ENCODE assay signal across 10 cellular contexts in the genomic region with DNA sequence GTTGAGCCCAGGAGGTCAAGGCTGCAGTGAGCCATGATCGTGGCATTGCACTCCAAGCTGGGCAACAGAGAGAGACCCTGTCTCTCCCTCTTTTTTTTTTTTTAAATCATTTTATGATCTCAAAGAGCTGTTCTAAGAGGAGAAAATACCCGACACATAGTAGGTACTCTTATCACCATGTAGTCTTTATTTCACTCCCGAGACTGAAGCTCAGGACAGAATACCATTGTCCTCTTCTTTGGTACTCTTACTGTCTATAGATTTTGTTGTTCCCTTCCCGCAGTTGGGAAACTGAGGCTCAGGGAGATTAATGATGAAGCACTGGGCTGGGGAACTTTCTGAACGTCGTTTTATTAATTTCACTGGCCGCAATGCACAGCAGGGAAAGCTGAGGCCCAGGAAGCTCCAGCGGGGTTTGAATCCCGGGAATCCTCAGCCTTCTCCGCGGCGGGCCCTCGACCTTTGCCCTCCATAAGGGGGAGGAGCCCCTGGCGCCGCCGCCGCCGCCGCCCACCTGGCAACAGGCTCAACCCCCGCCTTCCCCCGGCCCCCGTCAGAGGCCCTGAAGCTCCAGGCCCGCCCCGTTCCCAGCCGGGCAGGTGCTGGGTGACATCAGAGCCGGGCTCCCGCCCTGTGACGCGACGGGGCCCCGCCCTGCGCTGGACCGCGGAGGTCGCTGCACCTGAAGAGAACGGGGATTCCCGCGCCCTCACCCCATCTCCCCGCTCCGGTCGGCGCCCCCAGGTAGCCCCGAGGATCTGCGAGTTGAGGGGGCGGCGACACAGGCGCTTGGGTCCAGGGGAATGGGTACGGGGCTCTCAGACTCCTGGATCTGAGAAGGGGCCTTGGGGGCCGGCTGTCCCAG. TPM values are rescaled to one million over a fixed set of nuclear protein-coding genes. Genes with fewer than 3 reads are reported as not detected.
A peak's percentile ranks its signal among the peaks of the same experiment; 100 is the strongest.
DNase-seq lines count a peak whose midpoint lies in the region; ATAC-seq and TF ChIP-seq lines count a peak whose summit lies in the region.
"Had no signal": no experiment of that assay in that cellular context is flagged by ENCODE, and none has a peak within 500 bp of the region (broad histone marks: within the 10 kb centered on the region; RNA-seq: fewer than 3 reads in every experiment).

No MANE protein-coding gene starts in this region.

- no peak overlapping the region for H3K14ac ChIP-seq in trophoblast cell (ENCODE audit: low read length)

- peak overlapping the region; percentile 57 for H3K4me2 ChIP-seq in trophoblast cell (ENCODE audit: low read length)

- H3K27me3 ChIP-seq in trophoblast cell (ENCODE audit: insufficient read depth, low read length): no peaks in the 10 kb centered on the region

- no peak overlapping the region for H2AFZ ChIP-seq in trophoblast cell (ENCODE audit: insufficient read depth, low read length, poor library complexity)

- H2BK120ac ChIP-seq in trophoblast cell (ENCODE audit: insufficient read depth, low read length, poor library complexity): peak overlapping the region; percentile 57

- no peak overlapping the region for H4K12ac ChIP-seq in trophoblast cell (ENCODE audit: low read depth, low read length)

- H3K9me3 ChIP-seq in trophoblast cell (ENCODE audit: insufficient read depth, low read depth, low read length): no peaks in the 10 kb centered on the region

- peak overlapping the region; percentile 82 for H2AK5ac ChIP-seq in trophoblast cell (ENCODE audit: low read length)

- H3K27ac ChIP-seq in trophoblast cell (ENCODE audit: low read depth, low read length): no peak overlapping the region

- peaks cover 2% of the 10 kb centered on the region for H3K79me2 ChIP-seq in trophoblast cell (ENCODE audit: control insufficient read depth, insufficient read depth, low read length, poor library complexity)

- no peak overlapping the region for H3K18ac ChIP-seq in trophoblast cell (ENCODE audit: low read length)

- no CpG with 5 or more reads among the region's 49 CpGs for WGBS in trophoblast cell (ENCODE audit: extremely low coverage, insufficient coverage, insufficient read length)

- H3K36me3 ChIP-seq in trophoblast cell (ENCODE audit: control insufficient read depth in 1 of 2, insufficient read depth in 2 of 2, low read length in 2 of 2): no peaks in the 10 kb centered on the region

- H3K9ac ChIP-seq in trophoblast cell (ENCODE audit: low read length): no peak overlapping the region

- DNase-seq in GM20000 (ENCODE audit: low spot score): peak; percentile 56
- peak; percentile 26 for DNase-seq in NCI-H2227 treated with DMSO at 0.1 percent for 48 hours (lab: John Stamatoyannopoulos, UW)
- peak; percentile 75 for DNase-seq in Right ventricle myocardium inferior (ENCODE audit: missing footprints)
- DNase-seq in trophoblast cell: peak in 1 of 2 donors; percentile 8
- no peak for DNase-seq in DMS114 treated with DMSO at 0.1 percent for 48 hours (lab: John Stamatoyannopoulos, UW; ENCODE audit: unreplicated experiment)
- DNase-seq in AML-193 (lab: John Stamatoyannopoulos, UW): no peak

- H3K23ac ChIP-seq in trophoblast cell (ENCODE audit: low read length): no peak overlapping the region

- peak overlapping the region; percentile 42 for H4K91ac ChIP-seq in trophoblast cell (ENCODE audit: low read depth, low read length)

- peaks cover 3 to 19% of the 10 kb centered on the region in 2 experiments for H3K4me1 ChIP-seq in trophoblast cell (ENCODE audit: control insufficient read depth in 1 of 2, insufficient read depth in 2 of 2, low read length in 2 of 2)

- ATAC-seq in Right ventricle myocardium inferior: peak; percentile 64
- no peak for ATAC-seq in HG02970 (IDR thresholded peaks at IDR 0.05; ENCODE audit: low FRiP score, unreplicated experiment)
- ATAC-seq in HG02884 (IDR thresholded peaks at IDR 0.05; ENCODE audit: unreplicated experiment): no peak

- H3K4me3 ChIP-seq in trophoblast cell (ENCODE audit: low read depth, low read length): no peak overlapping the region

- H2BK5ac ChIP-seq in trophoblast cell (ENCODE audit: low read depth, low read length, poor library complexity): peak overlapping the region; percentile 63

- H2BK12ac ChIP-seq in trophoblast cell (ENCODE audit: low read length): peak overlapping the region; percentile 42

- peak overlapping the region; percentile 35 for H4K8ac ChIP-seq in trophoblast cell (ENCODE audit: low read depth, low read length)

- peak overlapping the region; percentile 28 for H3K4ac ChIP-seq in trophoblast cell (ENCODE audit: low read depth, low read length)

- H3K79me1 ChIP-seq in trophoblast cell (ENCODE audit: low read length): no peaks in the 10 kb centered on the region

- TF ChIP-seq CTCF in GM20000 (IDR thresholded peaks at IDR 0.05; ENCODE audit: extremely low read depth, missing control alignments): no peak

- intact Hi-C loops in Right ventricle myocardium inferior (cut with DNase I): no loop called here

RNA-seq across cellular contexts. Expression of a gene that starts 1.6 kb away (rescaled TPM):
- 99.3 TPM for total RNA-seq in Right ventricle myocardium inferior
- polyA plus RNA-seq in trophoblast cell (2013): 16.6 and 17.7 TPM in 2 replicates
- total RNA-seq: M059J had no signal

RNA-seq across cellular contexts. Expression of a gene that starts 42.0 kb away (rescaled TPM):
- not detected for total RNA-seq in Right ventricle myocardium inferior
- polyA plus RNA-seq in trophoblast cell (2013): not detected in 2 replicates
- total RNA-seq: M059J had no signal
- polyA plus RNA-seq: adipose tissue had no signal

Comparison
In these comparisons a context has a peak if more than half of its experiments do, and no peak if none do; other contexts are left out.
1. DNase-seq: peak in GM20000 (single experiment), NCI-H2227 treated with DMSO at 0.1 percent for 48 hours (single experiment) and Right ventricle myocardium inferior (single experiment); none in DMS114 treated with DMSO at 0.1 percent for 48 hours (single experiment) and AML-193 (0 of 2).